32 cellular contexts compared by ENCODE assay signal in genomic region chr14:99374964-99375363, GRCh38.
"Had no signal": no experiment of that assay in that cellular context is flagged by ENCODE, and none has a peak within 500 bp of the region (broad histone marks: within the 10 kb centered on the region; RNA-seq: fewer than 3 reads in every experiment).

No MANE protein-coding gene starts in this region.

- H3K36me3 ChIP-seq: adrenal gland, brain microvascular endothelial cell, breast epithelium had no signal

- DNase-seq: activated B cell treated with CpG ODN at 0.5 μM for 24 hours; activated CD4-positive, alpha-beta memory T cell treated with anti-CD3 and anti-CD28 coated beads for 36 hours; activated CD4-positive, alpha-beta T cell treated with anti-CD3 and anti-CD28 coated beads for 4 hours; activated CD4-positive, alpha-beta T cell treated with anti-CD3 and anti-CD28 coated beads, Interleukin-2, amount 10 ng/mL, durations not matched to agents 24 days and 14 days; activated CD4-positive, alpha-beta T cell treated with anti-CD3 and anti-CD28 coated beads, Interleukin-2, amount 50 U/mL, for 1 hour; activated CD4-positive, alpha-beta T cell treated with anti-CD3 and anti-CD28 coated beads, Interleukin-2, amount 50 U/mL, for 4 hours; activated CD4-positive, CD25-positive, alpha-beta regulatory T cell treated with anti-CD3 and anti-CD28 coated beads, Interleukin-2, amount 50 U/mL, for 72 hours; activated CD8-positive, alpha-beta T cell treated with anti-CD3 and anti-CD28 coated beads for 36 hours; activated gamma-delta T cell treated with Interleukin-2 at 50 U/mL for 16 hours; activated naive CD4-positive, alpha-beta T cell; activated naive CD4-positive, alpha-beta T cell treated with anti-CD3 and anti-CD28 coated beads for 36 hours; activated naive CD4-positive, alpha-beta T cell treated with anti-CD3 and anti-CD28 coated beads, Interleukin-2, amount 50 U/mL, for 16 hours; activated naive CD8-positive, alpha-beta T cell treated with anti-CD3 and anti-CD28 coated beads for 36 hours; activated T-cell treated with anti-CD3 and anti-CD28 coated beads for 4 hours; activated T-cell treated with anti-CD3 and anti-CD28 coated beads, Interleukin-2, amount 50 U/mL, for 1 hour; activated T-cell treated with anti-CD3 and anti-CD28 coated beads, Interleukin-2, amount 50 U/mL, for 4 hours; activated T-cell treated with anti-CD3 and anti-CD28 coated beads, Interleukin-2, amount 50 U/mL, for 72 hours; adrenal gland; amniotic stem cell; body of pancreas; brain microvascular endothelial cell; caudate nucleus; cerebellar nuclear complex; T-helper 1 cell; T-helper 2 cell; T-helper 9 cell had no signal

- H3K9me3 ChIP-seq: adrenal gland, body of pancreas, breast epithelium had no signal

- H3K27ac ChIP-seq: adrenal gland, body of pancreas, brain microvascular endothelial cell, breast epithelium, VCaP had no signal

- H3K4me1 ChIP-seq: adrenal gland, body of pancreas, breast epithelium had no signal

- H3K27me3 ChIP-seq: body of pancreas, brain microvascular endothelial cell, breast epithelium had no signal

- FAIRE-seq: astrocyte, TTC549 had no signal

- ATAC-seq: activated CD8-positive, alpha-beta T cell treated with anti-CD3 and anti-CD28 coated beads for 36 hours; activated naive CD4-positive, alpha-beta T cell treated with anti-CD3 and anti-CD28 coated beads, Interleukin-2, amount 50 U/mL, for 72 hours; activated T-cell treated with anti-CD3 and anti-CD28 coated beads, Interleukin-2, amount 50 U/mL, for 4 hours; activated T-cell treated with anti-CD3 and anti-CD28 coated beads, Interleukin-2, amount 50 U/mL, for 72 hours; activated T-helper 17 cell treated with anti-CD3 and anti-CD28 coated beads, Interleukin-2, amount 50 U/mL, for 72 hours; body of pancreas had no signal

- H3K4me3 ChIP-seq: adrenal gland, body of pancreas, breast epithelium had no signal
